ENCODE assay signal across 10 cellular contexts in genomic region chr2:222451270-222451674, GRCh38. TPM values are rescaled to one million over a fixed set of nuclear protein-coding genes. Genes with fewer than 3 reads are reported as not detected.
DNase-seq lines count a peak whose midpoint lies in the region; ATAC-seq, FAIRE-seq and TF ChIP-seq lines count a peak whose summit lies in the region.
"Had no signal": no experiment of that assay in that cellular context is flagged by ENCODE, and none has a peak within 500 bp of the region (broad histone marks: within the 10 kb centered on the region; RNA-seq: fewer than 3 reads in every experiment).

No MANE protein-coding gene starts in this region.

- in situ Hi-C loops in GM18951 (cut with MboI; ENCODE audit: low sequenced_read_pairs, unreplicated experiment) = no loop called here

- no peak overlapping the region for H3K9ac ChIP-seq in kidney (ENCODE audit: low read length in 2 of 2)

- no peaks in the 10 kb centered on the region for H3K4me1 Mint-ChIP-seq in osteocyte (ENCODE audit: unreplicated experiment)

- TF ChIP-seq POLR2A in GM18951 (IDR thresholded peaks at IDR 0.05; ENCODE audit: extremely low read depth, insufficient read depth, insufficient read length) = peak; percentile 25
- TF ChIP-seq POLR2A in spleen (IDR thresholded peaks at IDR 0.05) = no peak

- H3K9me3 Mint-ChIP-seq in osteocyte (ENCODE audit: unreplicated experiment) = no peaks in the 10 kb centered on the region

- H3K4me1 ChIP-seq in spleen = peaks cover 0 to 22% (median 6%) of the 10 kb centered on the region in 6 donors
- no peaks in the 10 kb centered on the region for H3K4me1 ChIP-seq in kidney (ENCODE audit: control insufficient read depth in 1 of 2, insufficient read depth in 1 of 2, low read depth in 1 of 2, low read length in 2 of 2)
- H3K4me1 ChIP-seq: pancreas had no signal

- TF ChIP-seq CTCF in osteocyte (IDR thresholded peaks at IDR 0.05) = no peak
- no peak for TF ChIP-seq CTCF in spleen (IDR thresholded peaks at IDR 0.05 in 8 of 11, conservative IDR thresholded peaks at IDR 0.05 in 3 of 11)
- TF ChIP-seq CTCF in kidney (IDR thresholded peaks at IDR 0.05; ENCODE audit: borderline replicate concordance, extremely low read depth, insufficient read depth) = no peak

- no peak for FAIRE-seq in kidney (lab: Jason Lieb, UNC)

- H3K4me3 ChIP-seq in spleen = no peak overlapping the region
- no peak overlapping the region for H3K4me3 ChIP-seq in kidney (ENCODE audit: low read length in 2 of 2)
- H3K4me3 ChIP-seq: pancreas had no signal

- intact Hi-C loops in spleen (cut with DNase I; ENCODE audit: low total_unique reads) (no loop called here), kidney (cut with DNase I) (no loop called here)

- H3K9me3 ChIP-seq in spleen = no peaks in the 10 kb centered on the region
- H3K9me3 ChIP-seq in kidney (ENCODE audit: control insufficient read depth in 1 of 2, low read length in 2 of 2) = no peaks in the 10 kb centered on the region
- H3K9me3 ChIP-seq: pancreas had no signal

- DNase-seq in ELR (ENCODE audit: low read depth) = peak; percentile 36
- DNase-seq in OCI-M1 (lab: John Stamatoyannopoulos, UW) = peak; percentile 75
- DNase-seq in DMS153 treated with DMSO at 0.1 percent for 48 hours (lab: John Stamatoyannopoulos, UW; ENCODE audit: unreplicated experiment) = no peak
- DNase-seq in osteocyte (ENCODE audit: extremely low spot score, unreplicated experiment) = no peak
- DNase-seq in spleen = no peak
- no peak for DNase-seq in kidney
- DNase-seq: pancreas, substantia nigra had no signal

- peak; percentile 100 for ATAC-seq in HG02870 (IDR thresholded peaks at IDR 0.05; ENCODE audit: unreplicated experiment)

- H3K27ac ChIP-seq in spleen (no peak overlapping the region), kidney (ENCODE audit: low read depth in 2 of 2, low read length in 2 of 2) (no peak overlapping the region)
- H3K27ac ChIP-seq: pancreas had no signal

- no peaks in the 10 kb centered on the region for H3K36me3 ChIP-seq in spleen
- no peaks in the 10 kb centered on the region for H3K36me3 ChIP-seq in kidney (ENCODE audit: control insufficient read depth in 1 of 2, insufficient read depth in 2 of 2, low read length in 2 of 2)
- H3K36me3 ChIP-seq: pancreas had no signal

- peaks cover 21% of the 10 kb centered on the region for H3K27me3 Mint-ChIP-seq in osteocyte (ENCODE audit: unreplicated experiment)

- no peak overlapping the region for H3K27ac Mint-ChIP-seq in osteocyte (ENCODE audit: unreplicated experiment)

- H3K4me3 Mint-ChIP-seq in osteocyte (ENCODE audit: unreplicated experiment) = no peak overlapping the region

- H3K27me3 ChIP-seq in spleen (replicated peaks in 1 of 7) = no peaks in the 10 kb centered on the region
- H3K27me3 ChIP-seq: pancreas had no signal

- H3K36me3 Mint-ChIP-seq in osteocyte (ENCODE audit: unreplicated experiment) = no peaks in the 10 kb centered on the region

- WGBS in spleen, 5 donors = 54 to 75% (median 68%) methylated on average over 5 of the region's 5 CpGs

RNA-seq across cellular contexts. Expression of gene SGPP2, which starts 26.9 kb away (rescaled TPM):
- not detected in 2 replicates for total RNA-seq in osteocyte
- total RNA-seq in spleen = 1 to 10 TPM; 1.6 to 3.1 (median 2.0) TPM
- polyA plus RNA-seq in spleen = under 1 TPM; 0.13 to 0.67 (median 0.27) TPM
- 89.8 TPM for total RNA-seq in kidney
- polyA plus RNA-seq in kidney (ENCODE audit: insufficient read depth, low read depth, low replicate concordance) = 8.2 TPM

Comparison
In these comparisons a context has a peak if more than half of its experiments do, and no peak if none do; other contexts are left out.
1. DNase-seq: peak in ELR (single experiment) and OCI-M1 (single experiment); none in DMS153 treated with DMSO at 0.1 percent for 48 hours (single experiment), osteocyte (single experiment), spleen (single experiment) and kidney (single experiment).
2. RNA of gene SGPP2, which starts 26.9 kb away (total RNA-seq): 89.8 TPM in kidney (single experiment); 1.6 to 3.1 TPM in spleen and not detected in osteocyte; every median in the first group is over 10 times any median in the second.